ENCODE assay signal across 19 cellular contexts in the genomic region with DNA sequence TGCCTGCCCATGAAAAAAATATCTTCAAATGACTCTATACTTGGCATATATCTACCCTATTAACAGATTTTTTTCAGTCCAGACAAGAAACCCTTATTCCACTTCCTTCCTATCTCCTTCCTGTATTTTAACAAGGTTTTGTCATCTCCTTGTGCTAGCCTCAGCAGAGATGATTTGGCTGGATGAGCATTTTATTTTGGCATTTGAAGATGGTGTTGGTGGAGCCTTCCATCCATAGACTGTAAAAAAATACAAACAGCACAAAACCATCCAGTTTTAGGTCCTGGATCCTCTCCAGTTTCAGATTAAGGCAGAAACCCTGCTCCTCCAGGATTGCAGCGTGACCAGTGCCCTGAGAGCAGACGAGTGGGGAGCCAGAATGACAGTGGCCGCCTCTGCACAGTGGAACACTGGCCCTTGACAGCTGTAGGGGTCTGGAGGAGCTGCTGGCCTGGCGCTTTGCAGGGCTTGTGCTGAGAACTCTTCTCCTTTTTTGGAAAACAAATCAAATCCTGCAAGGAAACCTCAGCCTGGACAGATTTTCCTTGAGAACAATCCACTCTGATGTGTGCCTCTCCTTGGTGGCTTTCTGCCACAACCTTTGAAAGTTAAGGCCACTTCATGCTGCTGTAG.
DNase-seq lines count a peak whose midpoint lies in the region; ATAC-seq, FAIRE-seq and TF ChIP-seq lines count a peak whose summit lies in the region.
"Had no signal": no experiment of that assay in that cellular context is flagged by ENCODE, and none has a peak within 500 bp of the region (broad histone marks: within the 10 kb centered on the region; RNA-seq: fewer than 3 reads in every experiment).

No MANE protein-coding gene starts in this region.

- in situ Hi-C loops in HepG2 (cut with HindIII; ENCODE audit: extremely low pct_ligation_motif_present, low pct_unique_long_range_greater_than_20kb): no loop called here

- no peaks in the 10 kb centered on the region for H3K79me2 ChIP-seq in HepG2 (ENCODE audit: insufficient read depth, low read length)

- H3K4me3 ChIP-seq in right lobe of liver: no peak overlapping the region
- H3K4me3 ChIP-seq in HepG2 (replicated peaks in 1 of 3; ENCODE audit: insufficient read depth in 1 of 3, low read depth in 2 of 3, low read length in 3 of 3): no peak overlapping the region
- H3K4me3 ChIP-seq in heart left ventricle: no peak overlapping the region
- no peak overlapping the region for H3K4me3 ChIP-seq in neuronal stem cell (ENCODE audit: low read length in 2 of 2)
- no peak overlapping the region for H3K4me3 ChIP-seq in BE2C (ENCODE audit: low read depth, low read length)
- H3K4me3 ChIP-seq: gastroesophageal sphincter, pancreas had no signal

- no peak overlapping the region for H3K9ac ChIP-seq in HepG2 (ENCODE audit: insufficient read depth, low read depth, low read length)
- H3K9ac ChIP-seq in neuronal stem cell (ENCODE audit: low read depth, low read length, poor library complexity): no peak overlapping the region

- H3K18ac ChIP-seq in neuronal stem cell (ENCODE audit: low read length): no peak overlapping the region

- CTCF ChIA-PET in HepG2 (lab: Yijun Ruan, JAX; ENCODE audit: low intra/inter-chr PET ratio, low total read pairs): no interaction called here
- CTCF ChIA-PET in activated naive CD4-positive, alpha-beta T cell treated with anti-CD3 and anti-CD28 coated beads for 36 hours (lab: Charles Lee): interaction anchor here (0.6 kb wide), 1 partner anchor 74 kb away, joined by 3 read pairs; no protein-coding TSS in a partner anchor

- no peaks in the 10 kb centered on the region for H3K36me3 Mint-ChIP-seq in activated T-helper 1 cell treated with anti-CD3 and anti-CD28 coated beads, Interleukin-12 subunit alpha, Interleukin-12 subunit beta, Interleukin-2, Interleukin-4 antibody, amounts not matched to agents 30 ng/mL and 10 ng/mL and 1 ng/mL, durations not matched to agents 14 hours and 24 hours and 36 hours (ENCODE audit: low read depth)
- no peaks in the 10 kb centered on the region for H3K36me3 Mint-ChIP-seq in activated naive CD4-positive, alpha-beta T cell treated with anti-CD3 and anti-CD28 coated beads for 36 hours (ENCODE audit: low read depth)
- H3K36me3 Mint-ChIP-seq: CD8-positive, alpha-beta memory T cell had no signal

- H2AFZ ChIP-seq in HepG2 (ENCODE audit: low read length): no peak overlapping the region
- peak overlapping the region; percentile 21 for H2AFZ ChIP-seq in neuronal stem cell (ENCODE audit: low read length)

- H3K23ac ChIP-seq in neuronal stem cell (ENCODE audit: low read depth, low read length, poor library complexity): no peak overlapping the region

- H2BK5ac ChIP-seq in neuronal stem cell (ENCODE audit: low read length): no peak overlapping the region

- TF ChIP-seq EP300 in HepG2 (IDR thresholded peaks at IDR 0.05; ENCODE audit: low read depth in 2 of 2, low read length in 2 of 2) (no peak), HepG2 (CRISPR knock-in tag; IDR thresholded peaks at IDR 0.05; ENCODE audit: borderline replicate concordance) (no peak)

- intact Hi-C loops in right lobe of liver (cut with DNase I): no loop called here
- intact Hi-C loops in HepG2 (cut with micrococcal nuclease; ENCODE audit: unreplicated experiment): no loop called here
- intact Hi-C loops in heart left ventricle (cut with DNase I): no loop called here
- intact Hi-C loops in activated T-helper 1 cell treated with anti-CD3 and anti-CD28 coated beads, Interleukin-12 subunit alpha, Interleukin-12 subunit beta, Interleukin-2, Interleukin-4 antibody, amounts not matched to agents 30 ng/mL and 10 ng/mL and 1 ng/mL, durations not matched to agents 14 hours and 24 hours and 36 hours (cut with micrococcal nuclease): no loop called here
- intact Hi-C loops in activated naive CD4-positive, alpha-beta T cell treated with anti-CD3 and anti-CD28 coated beads for 36 hours (cut with micrococcal nuclease): no loop called here

- BruUV-seq in HepG2 (replicated peaks; lab: Mats Ljungman, UMichigan): no TSS peak

- H4K91ac ChIP-seq in neuronal stem cell (ENCODE audit: low read depth, low read length, poor library complexity): no peak overlapping the region

- no peak overlapping the region for H2BK120ac ChIP-seq in neuronal stem cell (ENCODE audit: low read depth, low read length)

- H4K8ac ChIP-seq in neuronal stem cell (ENCODE audit: low read depth, low read length): no peak overlapping the region

- H3K27ac ChIP-seq in right lobe of liver (no peak overlapping the region), HepG2 (ENCODE audit: extremely low read length, insufficient read depth, low read length) (no peak overlapping the region), heart left ventricle (peak overlapping the region in 5 of 12 donors; percentile 7 to 65 (median 37)), neuronal stem cell (replicated peaks; ENCODE audit: low read length) (no peak overlapping the region)
- H3K27ac ChIP-seq: gastroesophageal sphincter, pancreas had no signal

- DNase-seq in right lobe of liver (no peak), HepG2 (ENCODE audit: low spot score) (no peak), heart left ventricle (peak in 4 of 5 donors; percentile 28 to 62 (median 44)), neuronal stem cell (ENCODE audit: low spot score) (no peak), BE2C (no peak)
- DNase-seq in activated T-helper 1 cell treated with anti-CD3 and anti-CD28 coated beads, Interleukin-12 subunit alpha, Interleukin-12 subunit beta, Interleukin-2, Interleukin-4 antibody, amounts not matched to agents 30 ng/mL and 10 ng/mL and 1 ng/mL, durations not matched to agents 14 hours and 24 hours and 36 hours (ENCODE audit: low spot score): no peak
- no peak for DNase-seq in activated effector memory CD4-positive, alpha-beta T cell treated with Interleukin-2 at 50 U/mL for 16 hours
- DNase-seq in activated naive CD4-positive, alpha-beta T cell treated with anti-CD3 and anti-CD28 coated beads for 36 hours: no peak
- DNase-seq: activated CD4-positive, alpha-beta T cell treated with anti-CD3 and anti-CD28 coated beads for 4 hours; CD8-positive, alpha-beta memory T cell; midbrain; NCI-H1930; NCI-H510A; pancreas; T1000 had no signal

- no peak overlapping the region for H3K4me2 ChIP-seq in HepG2 (ENCODE audit: low read depth, low read length)
- no peak overlapping the region for H3K4me2 ChIP-seq in neuronal stem cell (ENCODE audit: insufficient read depth, low read length, poor library complexity, severe bottlenecking)

- TF ChIP-seq RAD21 in HepG2 (CRISPR knock-in tag; IDR thresholded peaks at IDR 0.05): no peak

- no peak overlapping the region for H3K27ac Mint-ChIP-seq in activated T-helper 1 cell treated with anti-CD3 and anti-CD28 coated beads, Interleukin-12 subunit alpha, Interleukin-12 subunit beta, Interleukin-2, Interleukin-4 antibody, amounts not matched to agents 30 ng/mL and 10 ng/mL and 1 ng/mL, durations not matched to agents 14 hours and 24 hours and 36 hours
- no peak overlapping the region for H3K27ac Mint-ChIP-seq in activated naive CD4-positive, alpha-beta T cell treated with anti-CD3 and anti-CD28 coated beads for 36 hours
- H3K27ac Mint-ChIP-seq: activated naive CD8-positive, alpha-beta T cell; CD8-positive, alpha-beta memory T cell had no signal

- H3K4me3 Mint-ChIP-seq in activated T-helper 1 cell treated with anti-CD3 and anti-CD28 coated beads, Interleukin-12 subunit alpha, Interleukin-12 subunit beta, Interleukin-2, Interleukin-4 antibody, amounts not matched to agents 30 ng/mL and 10 ng/mL and 1 ng/mL, durations not matched to agents 14 hours and 24 hours and 36 hours: no peak overlapping the region
- no peak overlapping the region for H3K4me3 Mint-ChIP-seq in activated naive CD4-positive, alpha-beta T cell treated with anti-CD3 and anti-CD28 coated beads for 36 hours
- H3K4me3 Mint-ChIP-seq: activated naive CD8-positive, alpha-beta T cell; CD8-positive, alpha-beta memory T cell; central memory CD8-positive, alpha-beta T cell had no signal

- H4K20me1 ChIP-seq in HepG2 (ENCODE audit: insufficient read depth, low read length): no peaks in the 10 kb centered on the region

- TF ChIP-seq POLR2A in right lobe of liver (IDR thresholded peaks at IDR 0.05): no peak
- TF ChIP-seq POLR2A in HepG2 (IDR thresholded peaks at IDR 0.05; ENCODE audit: insufficient read depth in 1 of 2, low read depth in 2 of 2, low read length in 2 of 2): no peak
- no peak for TF ChIP-seq POLR2A in heart left ventricle (IDR thresholded peaks at IDR 0.05)

- WGBS in right lobe of liver (ENCODE audit: insufficient coverage, low coverage, low lambda C conversion rate, missing lambda C conversion rate): no CpG with 5 or more reads among the region's 4 CpGs
- 26% methylated on average over 4 of the region's 4 CpGs for WGBS in HepG2 (ENCODE audit: low lambda C conversion rate)
- WGBS in heart left ventricle, 4 donors: 64 to 70% (median 68%) methylated on average over 4 of the region's 4 CpGs
- no CpG with 5 or more reads among the region's 4 CpGs for WGBS in neuronal stem cell (ENCODE audit: extremely low coverage in 2 of 2, insufficient read length in 2 of 2, insufficient replicate concordance in 1 of 2), 2 donors

- H3K27me3 Mint-ChIP-seq in activated T-helper 1 cell treated with anti-CD3 and anti-CD28 coated beads, Interleukin-12 subunit alpha, Interleukin-12 subunit beta, Interleukin-2, Interleukin-4 antibody, amounts not matched to agents 30 ng/mL and 10 ng/mL and 1 ng/mL, durations not matched to agents 14 hours and 24 hours and 36 hours (ENCODE audit: insufficient read depth): peaks cover 3% of the 10 kb centered on the region
- H3K27me3 Mint-ChIP-seq in activated naive CD4-positive, alpha-beta T cell treated with anti-CD3 and anti-CD28 coated beads for 36 hours (ENCODE audit: low read depth): peaks cover 2% of the 10 kb centered on the region

- H3K14ac ChIP-seq in neuronal stem cell (ENCODE audit: low read length): no peak overlapping the region

- no peak overlapping the region for H2BK12ac ChIP-seq in neuronal stem cell (ENCODE audit: low read length)

- no peaks in the 10 kb centered on the region for H3K9me3 ChIP-seq in right lobe of liver
- no peaks in the 10 kb centered on the region for H3K9me3 ChIP-seq in HepG2 (ENCODE audit: low read length)
- H3K9me3 ChIP-seq in heart left ventricle: no peaks in the 10 kb centered on the region
- H3K9me3 ChIP-seq in neuronal stem cell (replicated peaks in 1 of 2; ENCODE audit: control insufficient read depth in 2 of 2, insufficient read depth in 1 of 2, low read depth in 1 of 2, low read length in 2 of 2): peaks cover 0 to 4% of the 10 kb centered on the region in 2 donors
- H3K9me3 ChIP-seq in BE2C: no peaks in the 10 kb centered on the region
- H3K9me3 ChIP-seq: gastroesophageal sphincter, pancreas had no signal

- TF ChIP-seq CTCF in right lobe of liver (IDR thresholded peaks at IDR 0.05): no peak
- TF ChIP-seq CTCF in HepG2 (CRISPR knock-in tag; IDR thresholded peaks at IDR 0.05): no peak
- no peak for TF ChIP-seq CTCF in heart left ventricle (IDR thresholded peaks at IDR 0.05)
- no peak for TF ChIP-seq CTCF in BE2C (IDR thresholded peaks at IDR 0.05; ENCODE audit: low read depth, low read length)

- H3K36me3 ChIP-seq in right lobe of liver (no peaks in the 10 kb centered on the region), HepG2 (replicated peaks in 1 of 2; ENCODE audit: control insufficient read depth in 1 of 2, insufficient read depth in 2 of 2, low read length in 2 of 2) (no peaks in the 10 kb centered on the region), heart left ventricle (no peaks in the 10 kb centered on the region), neuronal stem cell (replicated peaks in 1 of 2; ENCODE audit: control insufficient read depth in 2 of 2, insufficient read depth in 2 of 2, low read length in 2 of 2) (no peaks in the 10 kb centered on the region), BE2C (no peaks in the 10 kb centered on the region)
- H3K36me3 ChIP-seq: gastroesophageal sphincter, pancreas had no signal

- no peak for FAIRE-seq in HepG2 (lab: Jason Lieb, UNC)
- FAIRE-seq: H1, pancreas had no signal

- no peak overlapping the region for H2BK15ac ChIP-seq in neuronal stem cell (ENCODE audit: low read length)

- no peak overlapping the region for H2AK5ac ChIP-seq in neuronal stem cell (ENCODE audit: low read depth, low read length)

- ATAC-seq in right lobe of liver: peak in 3 of 4 donors; percentile 37 to 66 (median 54)
- no peak for ATAC-seq in HepG2
- ATAC-seq in heart left ventricle: peak; percentile 57 to 75 (median 62)
- ATAC-seq: gastroesophageal sphincter, pancreas had no signal

- no peak overlapping the region for H3K4ac ChIP-seq in neuronal stem cell (ENCODE audit: low read length)

- no peaks in the 10 kb centered on the region for H3K9me3 Mint-ChIP-seq in activated T-helper 1 cell treated with anti-CD3 and anti-CD28 coated beads, Interleukin-12 subunit alpha, Interleukin-12 subunit beta, Interleukin-2, Interleukin-4 antibody, amounts not matched to agents 30 ng/mL and 10 ng/mL and 1 ng/mL, durations not matched to agents 14 hours and 24 hours and 36 hours
- no peaks in the 10 kb centered on the region for H3K9me3 Mint-ChIP-seq in activated naive CD4-positive, alpha-beta T cell treated with anti-CD3 and anti-CD28 coated beads for 36 hours
- H3K9me3 Mint-ChIP-seq: CD8-positive, alpha-beta memory T cell; central memory CD8-positive, alpha-beta T cell had no signal

- H3K4me1 Mint-ChIP-seq in activated T-helper 1 cell treated with anti-CD3 and anti-CD28 coated beads, Interleukin-12 subunit alpha, Interleukin-12 subunit beta, Interleukin-2, Interleukin-4 antibody, amounts not matched to agents 30 ng/mL and 10 ng/mL and 1 ng/mL, durations not matched to agents 14 hours and 24 hours and 36 hours (ENCODE audit: low read depth): no peaks in the 10 kb centered on the region
- peaks cover 2% of the 10 kb centered on the region for H3K4me1 Mint-ChIP-seq in activated naive CD4-positive, alpha-beta T cell treated with anti-CD3 and anti-CD28 coated beads for 36 hours (ENCODE audit: low read depth)
- H3K4me1 Mint-ChIP-seq: central memory CD8-positive, alpha-beta T cell had no signal

- H3K27me3 ChIP-seq in right lobe of liver: no peaks in the 10 kb centered on the region
- peaks cover 1 to 8% of the 10 kb centered on the region in 2 experiments; a peak in 2 of 5 replicates for H3K27me3 ChIP-seq in HepG2 (ENCODE audit: control insufficient read depth in 1 of 2, insufficient read depth in 2 of 2, low read length in 2 of 2)
- no peaks in the 10 kb centered on the region for H3K27me3 ChIP-seq in heart left ventricle
- H3K27me3 ChIP-seq in neuronal stem cell (ENCODE audit: control insufficient read depth in 3 of 3, insufficient read depth in 3 of 3, low read depth in 1 of 3, low read length in 3 of 3): no peaks in the 10 kb centered on the region
- no peaks in the 10 kb centered on the region for H3K27me3 ChIP-seq in BE2C
- H3K27me3 ChIP-seq: gastroesophageal sphincter, pancreas had no signal

- POLR2A ChIA-PET in HepG2 (lab: Yijun Ruan, JAX): no interaction called here

- no peaks in the 10 kb centered on the region for H3K79me1 ChIP-seq in neuronal stem cell (ENCODE audit: low read depth, low read length)

- H3K4me1 ChIP-seq in right lobe of liver: no peaks in the 10 kb centered on the region
- no peaks in the 10 kb centered on the region; the same call in 1 of the 2 replicates for H3K4me1 ChIP-seq in HepG2 (ENCODE audit: insufficient read depth, low read length)
- H3K4me1 ChIP-seq in heart left ventricle: peaks cover 0 to 13% (median 0%) of the 10 kb centered on the region in 12 donors
- H3K4me1 ChIP-seq in neuronal stem cell (ENCODE audit: control insufficient read depth in 2 of 2, insufficient read depth in 1 of 2, low read depth in 1 of 2, low read length in 2 of 2): peaks cover 0 to 6% of the 10 kb centered on the region in 2 donors
- H3K4me1 ChIP-seq in BE2C: no peaks in the 10 kb centered on the region
- H3K4me1 ChIP-seq: pancreas had no signal

Comparison
In these comparisons a context has a peak if more than half of its experiments do, and no peak if none do; other contexts are left out.
1. DNase-seq: peak in heart left ventricle (4 of 5); none in right lobe of liver (0 of 3), HepG2 (single experiment), neuronal stem cell (single experiment), activated T-helper 1 cell treated with anti-CD3 and anti-CD28 coated beads, Interleukin-12 subunit alpha, Interleukin-12 subunit beta, Interleukin-2, Interleukin-4 antibody, amounts not matched to agents 30 ng/mL and 10 ng/mL and 1 ng/mL, durations not matched to agents 14 hours and 24 hours and 36 hours (single experiment), activated effector memory CD4-positive, alpha-beta T cell treated with Interleukin-2 at 50 U/mL for 16 hours (single experiment), BE2C (single experiment) and activated naive CD4-positive, alpha-beta T cell treated with anti-CD3 and anti-CD28 coated beads for 36 hours (single experiment).